In genomic region chr10:79025113-79025832, GRCh38 we compare ENCODE assay signal across 8 cellular contexts. TPM values are rescaled to one million over a fixed set of nuclear protein-coding genes. Genes with fewer than 3 reads are reported as not detected.
DNase-seq lines count a peak whose midpoint lies in the region; ATAC-seq, FAIRE-seq and TF ChIP-seq lines count a peak whose summit lies in the region.

No MANE protein-coding gene starts in this region.

- H3K9ac ChIP-seq in H1 (replicated peaks in 1 of 4; ENCODE audit: extremely low read depth in 1 of 4, low read depth in 3 of 4, low read length in 3 of 4): peak overlapping the region in 1 of 4 experiments; percentile 4; a peak in 2 of 7 replicates

- peak overlapping the region; percentile 68; the same call in 1 of the 2 replicates for H2BK12ac ChIP-seq in H1 (ENCODE audit: low read depth, low read length)

- no peaks in the 10 kb centered on the region for H3K9me3 ChIP-seq in WERI-Rb-1 (ENCODE audit: severe bottlenecking)
- no peaks in the 10 kb centered on the region for H3K9me3 ChIP-seq in H1 (ENCODE audit: insufficient read depth in 2 of 2, low read depth in 1 of 2, low read length in 1 of 2)

- no peaks in the 10 kb centered on the region for H3K27me3 ChIP-seq in GM23338 (ENCODE audit: insufficient read depth)
- H3K27me3 ChIP-seq in WERI-Rb-1 (ENCODE audit: insufficient read depth, low read depth, severe bottlenecking): no peaks in the 10 kb centered on the region
- no peaks in the 10 kb centered on the region for H3K27me3 ChIP-seq in H1 (replicated peaks in 1 of 4; ENCODE audit: control insufficient read depth in 3 of 4, extremely low read depth in 1 of 4, insufficient read depth in 3 of 4, low read length in 3 of 4)

- no peak overlapping the region for H4K91ac ChIP-seq in H1 (replicated peaks; ENCODE audit: insufficient read length, low read length)

- H2AFZ ChIP-seq in GM23338 (no peak overlapping the region), H1 (ENCODE audit: low read length) (no peak overlapping the region)

- H3K4me2 ChIP-seq in GM23338 (no peak overlapping the region), H1 (ENCODE audit: insufficient read depth in 1 of 2, low read depth in 2 of 2, low read length in 2 of 2) (no peak overlapping the region)

- no peaks in the 10 kb centered on the region for H3K79me1 ChIP-seq in H1 (ENCODE audit: low read depth, low read length)

- ATAC-seq in GM23338: peak; percentile 27
- no peak for ATAC-seq in HG02981 (IDR thresholded peaks at IDR 0.05; ENCODE audit: unreplicated experiment)
- ATAC-seq in HG03460 (IDR thresholded peaks at IDR 0.05; ENCODE audit: unreplicated experiment): no peak

- H3K27ac Mint-ChIP-seq in GM23338: no peak overlapping the region

- no peak overlapping the region; the same call in 1 of the 2 replicates for H3K18ac ChIP-seq in H1 (ENCODE audit: extremely low read depth, low read length)

- H3K36me3 Mint-ChIP-seq in GM23338 (ENCODE audit: low read depth): no peaks in the 10 kb centered on the region

- no peak overlapping the region for H3K4ac ChIP-seq in H1 (replicated peaks; ENCODE audit: insufficient read length, low read depth, low read length)

- POLR2A ChIA-PET in H1 (lab: Charles Lee; ENCODE audit: partially characterized antibody): no interaction called here

- no peaks in the 10 kb centered on the region for H3F3A ChIP-seq in GM23338 (replicated peaks; ENCODE audit: low read depth)

- TF ChIP-seq RAD21 in H1 (IDR thresholded peaks at IDR 0.05 in 1 of 2, conservative IDR thresholded peaks at IDR 0.05 in 1 of 2; ENCODE audit: low read depth in 2 of 2, low read length in 2 of 2): no peak

- no peaks in the 10 kb centered on the region for H3K9me2 ChIP-seq in GM23338 (ENCODE audit: insufficient read depth)

- no peak overlapping the region for H3K14ac ChIP-seq in H1 (ENCODE audit: insufficient read length)

- H2BK20ac ChIP-seq in H1 (ENCODE audit: low read length): peak overlapping the region; percentile 15; the same call in 1 of the 2 replicates

- WGBS in H1 (ENCODE audit: extremely low coverage in 1 of 2, insufficient coverage in 1 of 2, insufficient read length in 1 of 2, insufficient replicate concordance in 2 of 2, low coverage in 1 of 2, low lambda C conversion rate in 2 of 2, missing lambda C conversion rate in 1 of 2), 2 experiments: 83% methylated on average over 18 of the region's 23 CpGs; no CpG with 5 or more reads in 1 of the 2 experiments

- H3K23me2 ChIP-seq in H1 (ENCODE audit: low read depth, low read length): peaks cover 4% of the 10 kb centered on the region; the same call in 1 of the 2 replicates

- H2BK120ac ChIP-seq in H1 (replicated peaks; ENCODE audit: low read depth, low read length): no peak overlapping the region

- H3K79me2 ChIP-seq in GM23338 (replicated peaks; ENCODE audit: insufficient read depth) (no peaks in the 10 kb centered on the region), H1 (ENCODE audit: control insufficient read depth in 1 of 2, insufficient read depth in 2 of 2, low read length in 2 of 2) (no peaks in the 10 kb centered on the region)

- TF ChIP-seq EP300 in H1 (IDR thresholded peaks at IDR 0.05; ENCODE audit: borderline replicate concordance in 1 of 2, low read depth in 2 of 2, low read length in 2 of 2): no peak

- H3K36me3 ChIP-seq in GM23338 (ENCODE audit: insufficient read depth) (no peaks in the 10 kb centered on the region), WERI-Rb-1 (no peaks in the 10 kb centered on the region), H1 (ENCODE audit: control insufficient read depth in 2 of 4, insufficient read depth in 4 of 4, low read length in 3 of 4) (no peaks in the 10 kb centered on the region)

- no peak overlapping the region for H3K27ac ChIP-seq in GM23338 (ENCODE audit: low read depth)
- peak overlapping the region; percentile 17; the same call in 1 of the 2 replicates for H3K27ac ChIP-seq in WERI-Rb-1
- no peak overlapping the region for H3K27ac ChIP-seq in H1 (ENCODE audit: low read depth, low read length)

- TF ChIP-seq CTCF in GM23338 (conservative IDR thresholded peaks at IDR 0.05; ENCODE audit: low read depth in 2 of 2) (no peak), WERI-Rb-1 (IDR thresholded peaks at IDR 0.05; ENCODE audit: low read depth, low read length) (no peak), H1 (IDR thresholded peaks at IDR 0.05; ENCODE audit: control extremely low read depth in 1 of 3, insufficient read depth in 1 of 3, low read depth in 1 of 3, low read length in 3 of 3) (no peak)

- H3K4me3 ChIP-seq in GM23338: no peak overlapping the region
- no peak overlapping the region for H3K4me3 ChIP-seq in WERI-Rb-1 (ENCODE audit: low read depth, low read length)
- H3K4me3 ChIP-seq in H1 (ENCODE audit: extremely low read depth in 1 of 4, insufficient read depth in 2 of 4, low read depth in 3 of 4, low read length in 4 of 4): no peak overlapping the region

- H3K4me1 ChIP-seq in GM23338 (ENCODE audit: insufficient read depth): no peaks in the 10 kb centered on the region
- H3K4me1 ChIP-seq in H1 (replicated peaks in 1 of 4; ENCODE audit: control insufficient read depth in 3 of 4, insufficient read depth in 4 of 4, low read length in 3 of 4): peaks cover 0 to 6% (median 2%) of the 10 kb centered on the region in 4 experiments; a peak in 3 of 7 replicates

- no peak overlapping the region; the same call in 1 of the 2 replicates for H2BK5ac ChIP-seq in H1 (ENCODE audit: low read depth, low read length)

- no peaks in the 10 kb centered on the region for H4K20me1 ChIP-seq in GM23338 (replicated peaks; ENCODE audit: insufficient read depth)
- peaks cover 0 to 2% of the 10 kb centered on the region in 2 experiments for H4K20me1 ChIP-seq in H1 (replicated peaks in 1 of 2; ENCODE audit: control insufficient read depth in 1 of 2, insufficient read depth in 2 of 2, low read length in 2 of 2)

- peak overlapping the region; percentile 47; the same call in 1 of the 2 replicates for H2AK5ac ChIP-seq in H1 (ENCODE audit: low read depth, low read length)

- no peak for TF ChIP-seq POLR2A in H1 (IDR thresholded peaks at IDR 0.05; ENCODE audit: control extremely low read depth in 1 of 2, low read depth in 2 of 2, low read length in 2 of 2)

- CTCF ChIA-PET in H1 (lab: Charles Lee; ENCODE audit: partially characterized antibody): interaction anchor here (0.8 to 0.9 kb wide), 3 partner anchors 10 to 172 kb away, joined by 3 read pairs; no protein-coding TSS in a partner anchor

- H3K4me1 Mint-ChIP-seq in GM23338: peaks cover 10% of the 10 kb centered on the region

- H3K23ac ChIP-seq in H1 (ENCODE audit: insufficient read length): no peak overlapping the region

- H3K27me3 Mint-ChIP-seq in GM23338 (ENCODE audit: insufficient read depth, low read depth, poor library complexity): peaks cover 9% of the 10 kb centered on the region

- H2BK15ac ChIP-seq in H1 (ENCODE audit: low read length): no peak overlapping the region; the same call in 1 of the 2 replicates

- no peak overlapping the region for H4K8ac ChIP-seq in H1 (ENCODE audit: extremely low read depth, insufficient read depth, low read length)

- no peak for DNase-seq in GM23338 (ENCODE audit: low spot score)
- peak; percentile 55 for DNase-seq in WERI-Rb-1
- no peak for DNase-seq in H1 (ENCODE audit: low read depth in 1 of 2, low spot score in 2 of 2)
- peak; percentile 70 for DNase-seq in posterior vena cava (ENCODE audit: low spot score)
- DNase-seq in OCI-M2 (lab: John Stamatoyannopoulos, UW; ENCODE audit: unreplicated experiment): no peak
- DNase-seq in dermis blood vessel endothelial cell: no peak

- H3K56ac ChIP-seq in H1 (replicated peaks; ENCODE audit: insufficient read length, low read depth, low read length): no peak overlapping the region

- FAIRE-seq in H1 (lab: Jason Lieb, UNC): no peak

- H4K5ac ChIP-seq in H1 (ENCODE audit: insufficient read length, low read depth, low read length): no peak overlapping the region

- H3K4me3 Mint-ChIP-seq in GM23338: no peak overlapping the region

- intact Hi-C loops in posterior vena cava (cut with DNase I): no loop called here

- no peaks in the 10 kb centered on the region for H3K9me3 Mint-ChIP-seq in GM23338

TF ChIP-seq in GM23338, 12 proteins besides CTCF, POLR2A, EP300 and RAD21 (continues in another document):
- TF ChIP-seq ZNF114 (CRISPR knock-in tag; IDR thresholded peaks at IDR 0.05) (no peak), ZNF331 (CRISPR knock-in tag; IDR thresholded peaks at IDR 0.05; ENCODE audit: low read depth) (no peak), NANOG (IDR thresholded peaks at IDR 0.05; ENCODE audit: borderline replicate concordance) (no peak)

TF ChIP-seq in H1, 55 proteins besides CTCF, POLR2A, EP300 and RAD21 (continues in another document):
- no peak for TF ChIP-seq SP4 (IDR thresholded peaks at IDR 0.05; ENCODE audit: low read length)
- no peak for TF ChIP-seq SP1 (IDR thresholded peaks at IDR 0.05; ENCODE audit: low read depth, low read length)
- no peak for TF ChIP-seq SIRT6 (IDR thresholded peaks at IDR 0.05; ENCODE audit: low read length)
- no peak for TF ChIP-seq TEAD4 (IDR thresholded peaks at IDR 0.05; ENCODE audit: low read depth, low read length)
- no peak for TF ChIP-seq ATF2 (IDR thresholded peaks at IDR 0.05; ENCODE audit: low read length)
- no peak for TF ChIP-seq HDAC2 (IDR thresholded peaks at IDR 0.05; ENCODE audit: borderline replicate concordance in 1 of 2, low read depth in 2 of 2, low read length in 2 of 2)

RNA-seq across cellular contexts. Expression of gene ZMIZ1, which starts 43.5 kb away (rescaled TPM):
- total RNA-seq in GM23338 (2014; rRNA removed; shearing (Covaris generic)): 25.9 and 30.9 TPM in 2 replicates
- 9.2 and 9.4 TPM in 2 replicates for polyA plus RNA-seq in GM23338 (2016; fragmentation: Nextera tagmentation; extraction: Ambion mirVana)
- 28.0 and 29.7 TPM in 2 replicates for total RNA-seq in H1 (2021; fragmentation: NEBNext Ultra II Directional; extraction: Animal tissue kit (Norgen Biotek cat#: 25700))
- polyA plus RNA-seq in H1 (2011; rRNA removed): 8.1 and 17.1 TPM in 2 replicates
- 7.4 TPM for polyA plus RNA-seq in H1 (2011; cell fraction: cytosol; rRNA removed)
- 33.0 TPM for polyA plus RNA-seq in H1 (2011; cell fraction: nucleus; rRNA removed)
- 17.4 to 25.1 TPM (median 23.6 TPM) in 4 replicates for polyA plus RNA-seq in H1 (2012, experiment 1 of 2)
- polyA plus RNA-seq in H1 (2012, experiment 2 of 2): 13.4 TPM
- polyA plus RNA-seq in H1 (2013, experiment 1 of 2): 11.4 TPM
- 10.1 TPM for polyA plus RNA-seq in H1 (2013, experiment 2 of 2)
- polyA minus RNA-seq in H1 (2011; rRNA and poly(A)+ RNA removed): 9.1 and 16.3 TPM in 2 replicates
- polyA minus RNA-seq in H1 (2011; cell fraction: cytosol; rRNA and poly(A)+ RNA removed): 19.2 TPM
- 24.4 TPM for polyA minus RNA-seq in H1 (2011; cell fraction: nucleus; rRNA and poly(A)+ RNA removed)
- 10 to 100 TPM; 61.5 to 62.6 TPM for total RNA-seq in posterior vena cava
- total RNA-seq in dermis blood vessel endothelial cell: 18.2 and 32.1 TPM in 2 replicates

Comparison
In these comparisons a context has a peak if more than half of its experiments do, and no peak if none do; other contexts are left out.
1. DNase-seq: peak in WERI-Rb-1 (single experiment) and posterior vena cava (single experiment); none in GM23338 (single experiment), H1 (0 of 2), OCI-M2 (single experiment) and dermis blood vessel endothelial cell (single experiment).